ENCODE assay signal across 8 cellular contexts in the genomic region with DNA sequence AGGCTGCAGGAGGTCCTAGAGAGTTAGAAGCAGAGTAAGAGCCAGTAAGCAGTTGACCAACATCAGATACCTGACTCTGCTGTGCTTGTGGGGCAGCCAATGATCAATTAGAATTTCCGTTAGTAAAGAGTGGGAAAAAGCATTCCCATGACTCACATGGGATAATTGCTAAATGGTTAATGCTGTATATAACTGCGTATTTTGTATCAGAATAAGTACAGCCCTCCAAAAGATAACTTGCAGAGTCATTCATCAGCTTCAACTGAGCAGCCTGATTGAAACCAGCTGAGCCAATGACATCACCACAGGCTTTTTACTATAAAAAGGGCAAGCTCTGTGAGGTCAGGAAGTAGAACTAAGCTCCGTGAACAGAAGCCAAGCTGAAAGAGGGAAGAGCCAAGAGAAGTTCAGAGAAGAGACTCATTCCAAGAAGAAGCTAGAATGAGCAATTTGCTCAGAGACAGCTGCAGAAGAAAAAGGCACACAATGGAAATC.
A peak's percentile ranks its signal among the peaks of the same experiment; 100 is the strongest.
DNase-seq lines count a peak whose midpoint lies in the region; ATAC-seq and TF ChIP-seq lines count a peak whose summit lies in the region.

No MANE protein-coding gene starts in this region.

- peaks cover 31% of the 10 kb centered on the region for H4K20me1 ChIP-seq in OCI-LY3 (ENCODE audit: insufficient read depth, low read length)

- no peaks in the 10 kb centered on the region for H3K9me3 Mint-ChIP-seq in stimulated activated memory B cell treated with anti-CD40 and anti-IgM and Interleukin-4, amounts not matched to agents 10 μg/mL and 1 μg/mL and 100 μg/mL, for 72 hours

- peak overlapping the region; percentile 58 for H3K4me3 Mint-ChIP-seq in stimulated activated memory B cell treated with anti-CD40 and anti-IgM and Interleukin-4, amounts not matched to agents 10 μg/mL and 1 μg/mL and 100 μg/mL, for 72 hours

- H3K36me3 ChIP-seq in OCI-LY3 (replicated peaks; ENCODE audit: low read depth, low read length): no peaks in the 10 kb centered on the region

- H3K9ac ChIP-seq in OCI-LY3 (ENCODE audit: low read length): no peak overlapping the region

- H2AFZ ChIP-seq in OCI-LY3 (ENCODE audit: low read depth, low read length): no peak overlapping the region

- H3K4me2 ChIP-seq in OCI-LY3 (ENCODE audit: low read length): peak overlapping the region; percentile 68

- peak overlapping the region; percentile 56 for H3K4me3 ChIP-seq in OCI-LY3 (ENCODE audit: low read length)

- TF ChIP-seq CTCF in OCI-LY3 (IDR thresholded peaks at IDR 0.05; ENCODE audit: low read depth, low read length) (no peak), foreskin keratinocyte (conservative IDR thresholded peaks at IDR 0.05) (no peak)

- H3K27me3 ChIP-seq in OCI-LY3 (ENCODE audit: low read depth, low read length) (no peaks in the 10 kb centered on the region), foreskin keratinocyte (no peaks in the 10 kb centered on the region)

- peak; percentile 67 for ATAC-seq in GM18517 (IDR thresholded peaks at IDR 0.05; ENCODE audit: unreplicated experiment)
- ATAC-seq in HG02571 (IDR thresholded peaks at IDR 0.05; ENCODE audit: unreplicated experiment): peak; percentile 63
- peak; percentile 31 for ATAC-seq in foreskin keratinocyte
- ATAC-seq in stimulated activated memory B cell treated with anti-CD40 and anti-IgM and Interleukin-4, amounts not matched to agents 10 μg/mL and 1 μg/mL and 100 μg/mL, for 72 hours: peak; percentile 84

- peaks cover 17% of the 10 kb centered on the region for H3K36me3 Mint-ChIP-seq in stimulated activated memory B cell treated with anti-CD40 and anti-IgM and Interleukin-4, amounts not matched to agents 10 μg/mL and 1 μg/mL and 100 μg/mL, for 72 hours

- H3K4me1 ChIP-seq in OCI-LY3 (ENCODE audit: low read length) (peaks cover 50% of the 10 kb centered on the region), foreskin keratinocyte (peaks cover 19% of the 10 kb centered on the region)

- H3K4me1 Mint-ChIP-seq in stimulated activated memory B cell treated with anti-CD40 and anti-IgM and Interleukin-4, amounts not matched to agents 10 μg/mL and 1 μg/mL and 100 μg/mL, for 72 hours: peaks cover 85% of the 10 kb centered on the region

- H3K9me3 ChIP-seq in OCI-LY3 (ENCODE audit: insufficient read depth, low read length): no peaks in the 10 kb centered on the region

- H3K79me2 ChIP-seq in OCI-LY3 (ENCODE audit: low read length): peaks cover 53% of the 10 kb centered on the region

- H3K27me3 Mint-ChIP-seq in stimulated activated memory B cell treated with anti-CD40 and anti-IgM and Interleukin-4, amounts not matched to agents 10 μg/mL and 1 μg/mL and 100 μg/mL, for 72 hours: no peaks in the 10 kb centered on the region

- H3K27ac ChIP-seq in OCI-LY3 (ENCODE audit: low read length) (peak overlapping the region; percentile 59), foreskin keratinocyte (no peak overlapping the region)

- H3K27ac Mint-ChIP-seq in stimulated activated memory B cell treated with anti-CD40 and anti-IgM and Interleukin-4, amounts not matched to agents 10 μg/mL and 1 μg/mL and 100 μg/mL, for 72 hours: peak overlapping the region; percentile 76

- peak in 1 of 2 donors; percentile 50 for DNase-seq in foreskin keratinocyte
- DNase-seq in NCI-H1436 treated with DMSO at 0.1 percent for 48 hours (lab: John Stamatoyannopoulos, UW): no peak
- no peak for DNase-seq in RKO (ENCODE audit: low spot score)
- DNase-seq in COLO668 (lab: John Stamatoyannopoulos, UW; ENCODE audit: unreplicated experiment): no peak

Comparison
In these comparisons a context has a peak if more than half of its experiments do, and no peak if none do; other contexts are left out.
1. ATAC-seq: peak in every context shown above with its lines; median percentile 84 in stimulated activated memory B cell treated with anti-CD40 and anti-IgM and Interleukin-4, amounts not matched to agents 10 μg/mL and 1 μg/mL and 100 μg/mL, for 72 hours; 67 in GM18517; 63 in HG02571; 31 in foreskin keratinocyte.